In the genomic region with DNA sequence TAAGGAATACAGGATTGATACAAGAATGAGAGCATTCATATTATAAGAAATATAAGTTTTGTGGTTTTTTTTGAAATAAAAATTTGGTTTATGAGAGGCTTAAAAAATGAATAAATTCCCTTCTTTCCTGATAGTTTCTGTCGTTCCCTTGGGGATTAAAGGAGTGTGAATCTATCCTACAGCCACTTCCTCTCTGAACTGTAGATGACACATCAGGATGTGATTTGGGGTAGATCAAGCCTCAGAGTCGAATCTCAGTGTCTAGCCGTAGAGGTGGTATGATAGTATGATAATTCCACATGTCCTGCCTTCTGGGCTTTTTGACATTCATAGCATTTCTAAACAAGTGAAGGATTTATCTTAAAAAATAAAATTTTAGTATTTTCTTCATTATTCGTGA, we compare ENCODE assay signal across 25 cellular contexts.
DNase-seq lines count a peak whose midpoint lies in the region; ATAC-seq and TF ChIP-seq lines count a peak whose summit lies in the region.
"Had no signal": no experiment of that assay in that cellular context is flagged by ENCODE, and none has a peak within 500 bp of the region (broad histone marks: within the 10 kb centered on the region; RNA-seq: fewer than 3 reads in every experiment).

No MANE protein-coding gene starts in this region.

- H3K4me3 ChIP-seq in GM23248 (no peak overlapping the region), fibroblast of mammary gland (ENCODE audit: control insufficient read depth, low read depth, low read length) (no peak overlapping the region)
- H3K4me3 ChIP-seq: GM12878, ovary, thoracic aorta had no signal

- no peaks in the 10 kb centered on the region for H4K20me1 ChIP-seq in GM23248 (ENCODE audit: insufficient read depth)

- 39 to 44% methylated on average over 4 of the region's 4 CpGs for WGBS in GM23248 (ENCODE audit: low coverage in 1 of 2, low lambda C conversion rate in 2 of 2, missing lambda C conversion rate in 2 of 2), 2 experiments

- no peaks in the 10 kb centered on the region for H3K36me3 ChIP-seq in GM23248 (ENCODE audit: low read depth)
- H3K36me3 ChIP-seq: ovary, thoracic aorta had no signal

- peaks cover 40% of the 10 kb centered on the region for H3K79me2 ChIP-seq in GM23248 (ENCODE audit: insufficient read depth)

- in situ Hi-C loops in GM23248 (cut with MboI): loop anchor here (25.0 kb wide), 1 partner anchor 760 kb away; the partner anchor contains the start of gene BCL6

- DNase-seq in GM23248: peak; percentile 72
- peak; percentile 68 for DNase-seq in RPMI7951 (ENCODE audit: low read depth)
- peak; percentile 57 for DNase-seq in fibroblast of mammary gland (ENCODE audit: low read depth)
- no peak for DNase-seq in NOMO-1 (lab: John Stamatoyannopoulos, UW; ENCODE audit: unreplicated experiment in 2 of 2)
- DNase-seq: activated CD8-positive, alpha-beta T cell treated with anti-CD3 and anti-CD28 coated beads for 36 hours; activated gamma-delta T cell; activated T-cell treated with anti-CD3 and anti-CD28 coated beads for 4 hours; CD8-positive, alpha-beta memory T cell; effector CD8-positive, alpha-beta T cell; H9; left ventricle myocardium superior; OCI-M1; ovary; SHP77; stimulated activated CD4-positive, alpha-beta T cell treated with anti-CD3 and anti-CD28 coated beads, Interleukin-4, amount 100 ng/mL, for 4 hours; stimulated activated naive CD8-positive, alpha-beta T cell treated with anti-CD3 and anti-CD28 coated beads, Interleukin-15, Interleukin-2, amounts not matched to agents 100 U/mL and 50 U/mL, for 24 hours; T-cell had no signal

- no peak for ATAC-seq in GM19395 (IDR thresholded peaks at IDR 0.05; ENCODE audit: unreplicated experiment)
- no peak for ATAC-seq in HG02798 (IDR thresholded peaks at IDR 0.05; ENCODE audit: poor library complexity, unreplicated experiment)
- no peak for ATAC-seq in HG03469 (IDR thresholded peaks at IDR 0.05; ENCODE audit: unreplicated experiment)
- ATAC-seq: activated CD4-positive, CD25-positive, alpha-beta regulatory T cell treated with anti-CD3 and anti-CD28 coated beads, Interleukin-2, amount 50 U/mL, for 24 hours; activated CD8-positive, alpha-beta T cell treated with anti-CD3 and anti-CD28 coated beads for 36 hours; esophagus mucosa; GM12878; left ventricle myocardium superior; stimulated activated naive CD8-positive, alpha-beta T cell treated with anti-CD3 and anti-CD28 coated beads, Interleukin-15, Interleukin-2, amounts not matched to agents 100 U/mL and 50 U/mL, for 24 hours; T-cell had no signal

- no peak overlapping the region for H2AFZ ChIP-seq in GM23248

- H3K27ac ChIP-seq in GM23248: no peak overlapping the region
- H3K27ac ChIP-seq: HL-60, ovary, thoracic aorta had no signal

- no peak overlapping the region for H3K4me2 ChIP-seq in GM23248 (ENCODE audit: unreplicated experiment)

- no peak overlapping the region for H3K9ac ChIP-seq in GM23248

- H3K9me2 ChIP-seq in GM23248 (ENCODE audit: insufficient read depth): no peaks in the 10 kb centered on the region

- H3K9me3 ChIP-seq in GM23248 (ENCODE audit: low read depth): no peaks in the 10 kb centered on the region
- H3K9me3 ChIP-seq: ovary, thoracic aorta had no signal

- peaks cover 12% of the 10 kb centered on the region; the same call in 1 of the 2 replicates for H3F3A ChIP-seq in GM23248 (ENCODE audit: insufficient read depth)

- peaks cover 7% of the 10 kb centered on the region; the same call in 1 of the 2 replicates for H3K4me1 ChIP-seq in GM23248 (ENCODE audit: insufficient read depth)

- TF ChIP-seq CTCF in fibroblast of mammary gland (conservative IDR thresholded peaks at IDR 0.05; ENCODE audit: control insufficient read depth, insufficient read depth, low read depth, low read length): no peak

- no peaks in the 10 kb centered on the region for H3K27me3 ChIP-seq in GM23248 (replicated peaks; ENCODE audit: insufficient read depth)
- H3K27me3 ChIP-seq: ovary had no signal

Comparison
In these comparisons a context has a peak if more than half of its experiments do, and no peak if none do; other contexts are left out.
1. DNase-seq: peak in GM23248 (single experiment), RPMI7951 (single experiment) and fibroblast of mammary gland (single experiment); none in NOMO-1 (0 of 2).